In the genomic region with DNA sequence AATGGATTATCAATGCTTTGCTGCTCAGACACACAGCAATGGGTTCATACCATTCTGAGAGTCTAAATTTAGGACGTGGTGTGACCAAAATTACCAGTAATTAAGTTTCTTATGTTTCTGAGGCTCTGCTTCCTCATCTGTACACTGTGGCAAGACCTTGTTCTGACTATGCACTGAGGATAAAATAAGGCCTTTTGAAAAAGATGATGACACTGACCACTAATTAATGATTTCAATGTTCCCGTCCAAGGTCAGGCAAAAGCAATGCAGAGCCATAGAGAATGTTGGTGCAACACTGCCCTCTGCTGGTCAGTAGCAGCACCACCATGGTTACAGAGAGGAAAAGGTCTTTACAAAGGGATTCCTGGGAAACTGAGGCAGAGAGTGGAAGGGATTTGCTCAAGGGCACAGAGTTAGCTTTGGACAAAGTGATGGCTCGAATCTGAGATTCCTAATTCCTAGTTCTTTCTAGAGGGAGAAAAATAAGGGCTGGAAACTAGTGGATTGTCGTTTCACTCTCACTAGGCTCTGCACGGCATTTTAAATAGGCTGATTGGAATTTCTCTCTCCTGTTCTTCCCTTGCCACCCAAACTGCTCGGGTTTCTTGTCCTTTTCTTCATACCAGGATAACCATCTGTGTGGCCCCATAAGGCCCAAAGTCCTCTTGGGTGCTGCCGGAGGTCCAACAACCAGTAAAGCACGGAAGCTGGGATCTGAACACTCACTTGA, we compare ENCODE assay signal across 8 cellular contexts. TPM values are rescaled to one million over a fixed set of nuclear protein-coding genes. Genes with fewer than 3 reads are reported as not detected.
A peak's percentile ranks its signal among the peaks of the same experiment; 100 is the strongest.
DNase-seq lines count a peak whose midpoint lies in the region; ATAC-seq and TF ChIP-seq lines count a peak whose summit lies in the region.

No MANE protein-coding gene starts in this region.

- 54 to 57% methylated on average over 8 of the region's 8 CpGs for WGBS in lung, 2 donors

- no peaks in the 10 kb centered on the region for H3K4me1 ChIP-seq in lung (ENCODE audit: control insufficient read depth in 2 of 2, insufficient read depth in 2 of 2, low read length in 2 of 2)

- TF ChIP-seq CTCF in GM10266 (IDR thresholded peaks at IDR 0.05; ENCODE audit: control insufficient read depth, insufficient read depth, low read depth, missing control alignments) (peak; percentile 95), lung (IDR thresholded peaks at IDR 0.05; ENCODE audit: control extremely low read depth, extremely low read depth) (peak; percentile 96)

- H3K27me3 ChIP-seq in lung (ENCODE audit: control insufficient read depth, insufficient read depth), result no peaks in the 10 kb centered on the region

- no peak overlapping the region for H3K27ac ChIP-seq in lung (ENCODE audit: low read depth in 1 of 2, low read length in 1 of 2)

- H3K4me3 ChIP-seq in lung, result no peak overlapping the region

- DNase-seq in GM10266 (ENCODE audit: extremely low spot score) (peak; percentile 59), NCI-H2196 treated with DMSO at 0.1 percent for 48 hours (lab: John Stamatoyannopoulos, UW; ENCODE audit: unreplicated experiment) (peak; percentile 19), dermis blood vessel endothelial cell (peak; percentile 86), lung (ENCODE audit: low spot score) (peak; percentile 54)
- peak; percentile 74 for DNase-seq in activated CD4-positive, alpha-beta T cell treated with anti-CD3 and anti-CD28 coated beads for 48 hours
- DNase-seq in stimulated activated CD8-positive, alpha-beta memory T cell treated with anti-CD3 and anti-CD28 coated beads, Interleukin-4, amount 100 ng/mL, for 1 hour (ENCODE audit: low read depth in 2 of 2, low spot score in 1 of 2), result peak; percentile 53 to 59

- H3K36me3 ChIP-seq in lung (ENCODE audit: control insufficient read depth in 2 of 2, insufficient read depth in 2 of 2, low read length in 2 of 2), result no peaks in the 10 kb centered on the region

- ATAC-seq in HG02938 (IDR thresholded peaks at IDR 0.05; ENCODE audit: unreplicated experiment) (peak; percentile 74), lung (ENCODE audit: insufficient read depth, low FRiP score) (peak; percentile 69), GM21390 (IDR thresholded peaks at IDR 0.05; ENCODE audit: unreplicated experiment) (no peak)

- no peaks in the 10 kb centered on the region for H3K9me3 ChIP-seq in lung (ENCODE audit: control insufficient read depth in 2 of 2, insufficient read depth in 1 of 2, low read length in 1 of 2)

RNA-seq across cellular contexts. Expression of a gene that starts 22.3 kb away (rescaled TPM):
- total RNA-seq in dermis blood vessel endothelial cell (8.8 and 10.2 TPM in 2 replicates), lung (10 to 100 TPM in 1 of 2 donors, 1 to 10 TPM in 1; 5.3 to 17.1 TPM)
- polyA plus RNA-seq in lung, result 10 to 100 TPM in 1 of 2 donors, 1 to 10 TPM in 1; 5.3 to 11.4 TPM

Comparison
In these comparisons a context has a peak if more than half of its experiments do, and no peak if none do; other contexts are left out.
1. DNase-seq: peak in every context shown above with its lines; median percentile 86 in dermis blood vessel endothelial cell; 74 in activated CD4-positive, alpha-beta T cell treated with anti-CD3 and anti-CD28 coated beads for 48 hours; 59 in GM10266; 56 in stimulated activated CD8-positive, alpha-beta memory T cell treated with anti-CD3 and anti-CD28 coated beads, Interleukin-4, amount 100 ng/mL, for 1 hour; 54 in lung; 19 in NCI-H2196 treated with DMSO at 0.1 percent for 48 hours.